ENCODE assay signal across 1 cellular context in the genomic region with DNA sequence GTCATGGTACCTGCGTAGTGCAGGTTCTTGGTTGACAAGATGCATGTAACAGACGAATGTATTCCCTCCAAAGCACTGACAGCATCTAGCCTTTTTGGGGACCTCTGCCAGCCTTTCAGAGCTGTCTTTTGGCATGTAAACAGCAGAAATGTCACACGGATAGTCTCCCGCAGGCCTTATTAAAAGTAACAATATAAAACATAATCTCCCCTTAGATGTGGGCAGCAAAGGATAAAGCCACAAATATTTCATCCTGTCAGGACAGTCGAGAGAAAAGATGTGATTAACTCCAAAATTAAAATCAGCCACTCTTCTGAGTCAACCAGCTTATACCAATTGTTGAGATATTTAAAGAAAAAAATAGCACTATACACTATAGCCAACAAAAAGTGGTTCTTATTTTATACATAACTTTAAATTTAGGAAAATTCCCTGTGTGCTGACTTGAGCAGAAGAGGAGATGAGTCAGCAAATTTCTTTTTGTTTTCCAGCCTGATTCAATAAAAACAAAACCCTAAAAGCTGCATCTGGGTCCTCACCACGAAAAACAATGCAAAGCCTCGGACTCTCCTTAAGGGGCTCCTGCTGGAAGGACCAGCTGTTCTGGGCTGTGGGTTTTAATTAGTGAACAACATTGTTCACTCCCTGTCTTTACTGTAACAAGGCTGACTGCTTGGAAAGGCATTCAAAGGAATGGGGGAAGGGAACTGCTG.
A peak's percentile ranks its signal among the peaks of the same experiment; 100 is the strongest.
TF ChIP-seq lines count a peak whose summit lies in the region.

No MANE protein-coding gene starts in this region.

TF ChIP-seq in H1, 55 proteins besides CTCF, POLR2A, EP300 and RAD21:
- peak; percentile 85; the same call in 1 of the 2 replicates for TF ChIP-seq BACH1 (IDR thresholded peaks at IDR 0.05; ENCODE audit: low read length)
- peak; percentile 91 for TF ChIP-seq MAFK (IDR thresholded peaks at IDR 0.05; ENCODE audit: low read depth, low read length)
- no peak for TF ChIP-seq SUZ12 (IDR thresholded peaks at IDR 0.05; ENCODE audit: low read length)
